In the genomic region with DNA sequence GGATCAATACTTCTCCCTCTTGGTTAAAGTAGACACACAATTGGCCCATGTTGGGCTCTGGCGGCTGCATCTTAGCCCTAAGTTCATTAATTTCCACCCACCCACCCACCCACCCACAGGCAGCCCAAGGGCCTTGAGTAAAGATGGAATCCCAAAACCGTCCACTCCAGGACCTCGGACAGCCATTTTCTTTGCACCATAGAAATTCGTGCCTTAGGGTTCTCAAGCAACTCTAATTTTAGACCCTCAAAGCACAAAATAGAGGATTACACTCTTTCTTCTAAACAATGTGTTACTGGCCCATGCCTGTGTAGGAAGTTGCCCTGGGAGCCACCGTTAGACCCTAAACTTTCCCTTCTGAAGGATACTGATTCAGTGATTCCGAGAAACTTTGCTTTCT, we compare ENCODE assay signal across 28 cellular contexts.
"Had no signal": no experiment of that assay in that cellular context is flagged by ENCODE, and none has a peak within 500 bp of the region (broad histone marks: within the 10 kb centered on the region; RNA-seq: fewer than 3 reads in every experiment).

No MANE protein-coding gene starts in this region.

- H3K4me3 Mint-ChIP-seq: stimulated activated effector memory CD8-positive, alpha-beta T cell treated with anti-CD3 and anti-CD28 coated beads, Interleukin-12 subunit alpha, Interleukin-12 subunit beta, amount 100 ng/mL, for 72 hours; stimulated activated memory B cell treated with anti-CD40 and anti-IgM and Interleukin-4, amounts not matched to agents 10 μg/mL and 1 μg/mL and 100 μg/mL, for 72 hours; stimulated activated naive B cell treated with anti-CD40 and anti-IgM and Interleukin-4, amounts not matched to agents 10 μg/mL and 1 μg/mL and 100 μg/mL, for 72 hours; stimulated activated naive CD8-positive, alpha-beta T cell treated with anti-CD3 and anti-CD28 coated beads, Interleukin-15, amount 100 ng/mL, for 72 hours; stimulated activated naive CD8-positive, alpha-beta T cell treated with anti-CD3 and anti-CD28 coated beads, Interleukin-15, Interleukin-2, amounts not matched to agents 100 ng/mL and 50 ng/mL, for 24 hours; type B pancreatic cell had no signal

- H3K36me3 Mint-ChIP-seq: stimulated activated effector memory CD8-positive, alpha-beta T cell treated with anti-CD3 and anti-CD28 coated beads, Interleukin-12 subunit alpha, Interleukin-12 subunit beta, amount 100 ng/mL, for 72 hours; stimulated activated memory B cell treated with anti-CD40 and anti-IgM and Interleukin-4, amounts not matched to agents 10 μg/mL and 1 μg/mL and 100 μg/mL, for 72 hours; stimulated activated naive B cell treated with anti-CD40 and anti-IgM and Interleukin-4, amounts not matched to agents 10 μg/mL and 1 μg/mL and 100 μg/mL, for 72 hours; type B pancreatic cell had no signal

- H3K27me3 ChIP-seq: stomach, suprapubic skin, testis, thyroid gland, tibial artery, tibial nerve, transverse colon, upper lobe of left lung, upper lobe of right lung, uterus, vagina had no signal

- H3K4me3 ChIP-seq: stomach, suprapubic skin, testis, thoracic aorta, thyroid gland, tibial artery, tibial nerve, transverse colon, upper lobe of left lung, upper lobe of right lung, uterus, vagina had no signal

- DNase-seq: stimulated activated CD4-positive, alpha-beta T cell treated with anti-CD3 and anti-CD28 coated beads, Interleukin-2, amount 100 ng/mL, for 48 hours; stimulated activated CD4-positive, alpha-beta T cell treated with anti-CD3 and anti-CD28 coated beads, Interleukin-4, amount 100 ng/mL, for 1 hour; stimulated activated CD4-positive, alpha-beta T cell treated with anti-CD3 and anti-CD28 coated beads, Interleukin-4, amount 100 ng/mL, for 24 hours; stimulated activated CD4-positive, alpha-beta T cell treated with anti-CD3 and anti-CD28 coated beads, Interleukin-4, amount 100 ng/mL, for 4 hours; stimulated activated CD8-positive, alpha-beta memory T cell treated with anti-CD3 and anti-CD28 coated beads, Interleukin-4, amount 100 ng/mL, for 48 hours; stimulated activated naive B cell treated with anti-CD40 and anti-IgM and Interleukin-4, amounts not matched to agents 10 μg/mL and 1 μg/mL and 100 μg/mL, for 72 hours; stimulated activated naive CD4-positive, alpha-beta T cell; stimulated activated naive CD4-positive, alpha-beta T cell treated with Interleukin-2 at 50 U/mL for 16 hours; stimulated activated naive CD8-positive, alpha-beta T cell treated with anti-CD3 and anti-CD28 coated beads, Interleukin-15, amount 100 ng/mL, for 72 hours; stimulated activated naive CD8-positive, alpha-beta T cell treated with anti-CD3 and anti-CD28 coated beads, Interleukin-15, Interleukin-2, amounts not matched to agents 100 U/mL and 50 U/mL, for 24 hours; stomach; substantia nigra; testis; thyroid gland; tibial artery; transverse colon; trophoblast cell; upper lobe of left lung; upper lobe of right lung; uterus had no signal

- H3K4me1 ChIP-seq: stomach, suprapubic skin, testis, thyroid gland, tibial artery, tibial nerve, transverse colon, upper lobe of left lung, upper lobe of right lung, uterus, vagina had no signal

- ATAC-seq: stimulated activated effector memory CD8-positive, alpha-beta T cell treated with anti-CD3 and anti-CD28 coated beads, Interleukin-12 subunit alpha, Interleukin-12 subunit beta, amount 100 ng/mL, for 72 hours; stimulated activated memory B cell treated with anti-CD40 and anti-IgM and Interleukin-4, amounts not matched to agents 10 μg/mL and 1 μg/mL and 100 μg/mL, for 72 hours; stimulated activated naive B cell treated with anti-CD40 and anti-IgM and Interleukin-4, amounts not matched to agents 10 μg/mL and 1 μg/mL and 100 μg/mL, for 72 hours; stimulated activated naive CD8-positive, alpha-beta T cell treated with anti-CD3 and anti-CD28 coated beads, Interleukin-15, amount 100 ng/mL, for 72 hours; stimulated activated naive CD8-positive, alpha-beta T cell treated with anti-CD3 and anti-CD28 coated beads, Interleukin-15, Interleukin-2, amounts not matched to agents 100 U/mL and 50 U/mL, for 24 hours; upper lobe of right lung had no signal

- H3K4me1 Mint-ChIP-seq: stimulated activated effector memory CD8-positive, alpha-beta T cell treated with anti-CD3 and anti-CD28 coated beads, Interleukin-12 subunit alpha, Interleukin-12 subunit beta, amount 100 ng/mL, for 72 hours; stimulated activated memory B cell treated with anti-CD40 and anti-IgM and Interleukin-4, amounts not matched to agents 10 μg/mL and 1 μg/mL and 100 μg/mL, for 72 hours; stimulated activated naive CD8-positive, alpha-beta T cell treated with anti-CD3 and anti-CD28 coated beads, Interleukin-15, amount 100 ng/mL, for 72 hours had no signal

- H3K36me3 ChIP-seq: stomach, suprapubic skin, thoracic aorta, thyroid gland, tibial artery, tibial nerve, transverse colon, upper lobe of left lung, upper lobe of right lung, uterus, vagina had no signal

- H3K27me3 Mint-ChIP-seq: stimulated activated memory B cell treated with anti-CD40 and anti-IgM and Interleukin-4, amounts not matched to agents 10 μg/mL and 1 μg/mL and 100 μg/mL, for 72 hours; stimulated activated naive B cell treated with anti-CD40 and anti-IgM and Interleukin-4, amounts not matched to agents 10 μg/mL and 1 μg/mL and 100 μg/mL, for 72 hours; stimulated activated naive CD8-positive, alpha-beta T cell treated with anti-CD3 and anti-CD28 coated beads, Interleukin-15, amount 100 ng/mL, for 72 hours; stimulated activated naive CD8-positive, alpha-beta T cell treated with anti-CD3 and anti-CD28 coated beads, Interleukin-15, Interleukin-2, amounts not matched to agents 100 ng/mL and 50 ng/mL, for 24 hours; type B pancreatic cell had no signal

- H3K9me3 Mint-ChIP-seq: stimulated activated naive B cell treated with anti-CD40 and anti-IgM and Interleukin-4, amounts not matched to agents 10 μg/mL and 1 μg/mL and 100 μg/mL, for 72 hours; stimulated activated naive CD8-positive, alpha-beta T cell treated with anti-CD3 and anti-CD28 coated beads, Interleukin-15, Interleukin-2, amounts not matched to agents 100 ng/mL and 50 ng/mL, for 24 hours; type B pancreatic cell had no signal

- H3K27ac Mint-ChIP-seq: stimulated activated effector memory CD8-positive, alpha-beta T cell treated with anti-CD3 and anti-CD28 coated beads, Interleukin-12 subunit alpha, Interleukin-12 subunit beta, amount 100 ng/mL, for 72 hours; stimulated activated memory B cell treated with anti-CD40 and anti-IgM and Interleukin-4, amounts not matched to agents 10 μg/mL and 1 μg/mL and 100 μg/mL, for 72 hours; stimulated activated naive B cell treated with anti-CD40 and anti-IgM and Interleukin-4, amounts not matched to agents 10 μg/mL and 1 μg/mL and 100 μg/mL, for 72 hours; stimulated activated naive CD8-positive, alpha-beta T cell treated with anti-CD3 and anti-CD28 coated beads, Interleukin-15, amount 100 ng/mL, for 72 hours; stimulated activated naive CD8-positive, alpha-beta T cell treated with anti-CD3 and anti-CD28 coated beads, Interleukin-15, Interleukin-2, amounts not matched to agents 100 ng/mL and 50 ng/mL, for 24 hours; type B pancreatic cell had no signal

- H3K27ac ChIP-seq: stomach, suprapubic skin, testis, thoracic aorta, thyroid gland, tibial artery, tibial nerve, transverse colon, upper lobe of left lung, upper lobe of right lung, uterus, vagina had no signal
